10 cellular contexts compared by ENCODE assay signal in genomic region chr5:33148076-33148501, GRCh38.
DNase-seq lines count a peak whose midpoint lies in the region; ATAC-seq and TF ChIP-seq lines count a peak whose summit lies in the region.
"Had no signal": no experiment of that assay in that cellular context is flagged by ENCODE, and none has a peak within 500 bp of the region (broad histone marks: within the 10 kb centered on the region; RNA-seq: fewer than 3 reads in every experiment).

No MANE protein-coding gene starts in this region.

- H3K27me3 Mint-ChIP-seq in stimulated activated naive B cell treated with anti-CD40 and anti-IgM and Interleukin-4, amounts not matched to agents 10 μg/mL and 1 μg/mL and 100 μg/mL, for 72 hours = no peaks in the 10 kb centered on the region
- H3K27me3 Mint-ChIP-seq in stimulated activated memory B cell treated with anti-CD40 and anti-IgM and Interleukin-4, amounts not matched to agents 10 μg/mL and 1 μg/mL and 100 μg/mL, for 72 hours = no peaks in the 10 kb centered on the region

- TF ChIP-seq POLR2A in spleen (IDR thresholded peaks at IDR 0.05) = no peak

- H3K36me3 ChIP-seq in adipocyte (ENCODE audit: control insufficient read depth, insufficient read depth, low read length, severe bottlenecking) = no peaks in the 10 kb centered on the region
- H3K36me3 ChIP-seq in spleen = no peaks in the 10 kb centered on the region

- peaks cover 26% of the 10 kb centered on the region for H3K4me1 ChIP-seq in adipocyte (ENCODE audit: control insufficient read depth, insufficient read depth, low read length)
- H3K4me1 ChIP-seq in right cardiac atrium (ENCODE audit: control insufficient read depth, insufficient read depth, low read length) = no peaks in the 10 kb centered on the region
- no peaks in the 10 kb centered on the region for H3K4me1 ChIP-seq in spleen

- peak; percentile 82 to 87 for ATAC-seq in right cardiac atrium
- ATAC-seq in stimulated activated naive B cell treated with anti-CD40 and anti-IgM and Interleukin-4, amounts not matched to agents 10 μg/mL and 1 μg/mL and 100 μg/mL, for 72 hours (replicated peaks) = no peak
- no peak for ATAC-seq in GM19395 (IDR thresholded peaks at IDR 0.05; ENCODE audit: unreplicated experiment)
- no peak for ATAC-seq in stimulated activated memory B cell treated with anti-CD40 and anti-IgM and Interleukin-4, amounts not matched to agents 10 μg/mL and 1 μg/mL and 100 μg/mL, for 72 hours

- H3K9me3 Mint-ChIP-seq in stimulated activated naive B cell treated with anti-CD40 and anti-IgM and Interleukin-4, amounts not matched to agents 10 μg/mL and 1 μg/mL and 100 μg/mL, for 72 hours = peaks cover 3 to 4% of the 10 kb centered on the region in 2 donors
- H3K9me3 Mint-ChIP-seq in stimulated activated memory B cell treated with anti-CD40 and anti-IgM and Interleukin-4, amounts not matched to agents 10 μg/mL and 1 μg/mL and 100 μg/mL, for 72 hours = peaks cover 2% of the 10 kb centered on the region

- 45% methylated on average over 3 of the region's 3 CpGs for WGBS in right cardiac atrium
- 66 to 84% (median 82%) methylated on average over 3 of the region's 3 CpGs for WGBS in spleen, 5 donors

- no peak overlapping the region for H3K27ac ChIP-seq in right cardiac atrium (ENCODE audit: low read length)
- H3K27ac ChIP-seq in spleen = no peak overlapping the region

- no peak for TF ChIP-seq CTCF in spleen (IDR thresholded peaks at IDR 0.05 in 8 of 11, conservative IDR thresholded peaks at IDR 0.05 in 3 of 11)

- H3K4me3 ChIP-seq in adipocyte (ENCODE audit: low read length) (peak overlapping the region; percentile 44), right cardiac atrium (ENCODE audit: low read length) (no peak overlapping the region), spleen (no peak overlapping the region)

- H3K4me3 Mint-ChIP-seq in stimulated activated naive B cell treated with anti-CD40 and anti-IgM and Interleukin-4, amounts not matched to agents 10 μg/mL and 1 μg/mL and 100 μg/mL, for 72 hours = no peak overlapping the region
- H3K4me3 Mint-ChIP-seq in stimulated activated memory B cell treated with anti-CD40 and anti-IgM and Interleukin-4, amounts not matched to agents 10 μg/mL and 1 μg/mL and 100 μg/mL, for 72 hours = no peak overlapping the region

- no peak overlapping the region for H3K27ac Mint-ChIP-seq in stimulated activated naive B cell treated with anti-CD40 and anti-IgM and Interleukin-4, amounts not matched to agents 10 μg/mL and 1 μg/mL and 100 μg/mL, for 72 hours
- H3K27ac Mint-ChIP-seq in stimulated activated memory B cell treated with anti-CD40 and anti-IgM and Interleukin-4, amounts not matched to agents 10 μg/mL and 1 μg/mL and 100 μg/mL, for 72 hours = no peak overlapping the region

- no peaks in the 10 kb centered on the region for H3K4me1 Mint-ChIP-seq in stimulated activated naive B cell treated with anti-CD40 and anti-IgM and Interleukin-4, amounts not matched to agents 10 μg/mL and 1 μg/mL and 100 μg/mL, for 72 hours
- H3K4me1 Mint-ChIP-seq in stimulated activated memory B cell treated with anti-CD40 and anti-IgM and Interleukin-4, amounts not matched to agents 10 μg/mL and 1 μg/mL and 100 μg/mL, for 72 hours = no peaks in the 10 kb centered on the region

- H3K36me3 Mint-ChIP-seq in stimulated activated naive B cell treated with anti-CD40 and anti-IgM and Interleukin-4, amounts not matched to agents 10 μg/mL and 1 μg/mL and 100 μg/mL, for 72 hours = no peaks in the 10 kb centered on the region
- no peaks in the 10 kb centered on the region for H3K36me3 Mint-ChIP-seq in stimulated activated memory B cell treated with anti-CD40 and anti-IgM and Interleukin-4, amounts not matched to agents 10 μg/mL and 1 μg/mL and 100 μg/mL, for 72 hours

- intact Hi-C loops in right cardiac atrium (cut with DNase I) (no loop called here), spleen (cut with DNase I; ENCODE audit: low total_unique reads) (no loop called here)

- H3K9ac ChIP-seq in adipocyte (ENCODE audit: low read length) = peak overlapping the region; percentile 45

- DNase-seq in HK-2 (ENCODE audit: unreplicated experiment) (peak; percentile 18), adipocyte (ENCODE audit: low read depth) (peak; percentile 96), right cardiac atrium (peak in 2 of 3 donors; percentile 50 to 73), smooth muscle cell of the brain vasculature (ENCODE audit: low read depth, low spot score) (peak; percentile 71), spleen (no peak)
- no peak for DNase-seq in stimulated activated naive B cell treated with anti-CD40 and anti-IgM and Interleukin-4, amounts not matched to agents 10 μg/mL and 1 μg/mL and 100 μg/mL, for 72 hours
- DNase-seq: activated T-cell treated with anti-CD3 and anti-CD28 coated beads for 4 hours, NCI-H1694 had no signal

- H3K9me3 ChIP-seq in adipocyte (ENCODE audit: control insufficient read depth, low read length) (peaks cover 5% of the 10 kb centered on the region), right cardiac atrium (ENCODE audit: control insufficient read depth, low read length) (no peaks in the 10 kb centered on the region), spleen (peaks cover 0 to 6% (median 0%) of the 10 kb centered on the region in 8 donors)

- no peaks in the 10 kb centered on the region for H3K27me3 ChIP-seq in adipocyte (replicated peaks; ENCODE audit: control insufficient read depth, insufficient read depth, low read length)
- no peaks in the 10 kb centered on the region for H3K27me3 ChIP-seq in right cardiac atrium (ENCODE audit: control insufficient read depth, insufficient read depth)
- H3K27me3 ChIP-seq in spleen (replicated peaks in 1 of 7) = no peaks in the 10 kb centered on the region

Comparison
In these comparisons a context has a peak if more than half of its experiments do, and no peak if none do; other contexts are left out.
1. DNase-seq: peak in HK-2 (single experiment), adipocyte (single experiment), right cardiac atrium (2 of 3) and smooth muscle cell of the brain vasculature (single experiment); none in spleen (single experiment) and stimulated activated naive B cell treated with anti-CD40 and anti-IgM and Interleukin-4, amounts not matched to agents 10 μg/mL and 1 μg/mL and 100 μg/mL, for 72 hours (single experiment).
2. ATAC-seq: peak in right cardiac atrium (2 of 2); none in stimulated activated naive B cell treated with anti-CD40 and anti-IgM and Interleukin-4, amounts not matched to agents 10 μg/mL and 1 μg/mL and 100 μg/mL, for 72 hours (0 of 2), GM19395 (single experiment) and stimulated activated memory B cell treated with anti-CD40 and anti-IgM and Interleukin-4, amounts not matched to agents 10 μg/mL and 1 μg/mL and 100 μg/mL, for 72 hours (single experiment).